8 cellular contexts compared by ENCODE assay signal in the genomic region with DNA sequence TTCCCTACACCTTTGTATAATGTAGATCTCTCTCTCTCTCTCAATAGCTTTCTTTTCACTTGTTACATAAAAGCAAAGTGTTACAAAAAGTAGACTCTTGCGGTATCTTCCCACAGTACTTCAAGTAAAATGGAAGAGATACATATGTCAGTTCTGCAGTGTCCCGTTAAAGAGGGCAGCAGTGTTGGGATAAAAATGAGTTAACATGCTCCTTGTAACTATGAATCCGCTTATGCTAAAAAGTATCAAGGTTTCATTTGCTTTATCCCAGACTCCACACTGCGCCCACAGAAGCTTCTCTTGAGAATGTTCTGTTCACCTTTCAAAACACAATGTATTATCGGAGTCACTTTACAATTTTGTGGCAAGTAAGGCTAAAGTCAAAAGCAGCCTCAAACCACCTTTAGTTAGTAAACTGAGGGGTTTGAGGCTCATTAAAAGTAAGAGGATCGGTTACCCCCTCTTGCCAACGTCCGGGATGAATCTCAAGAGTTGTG. TPM values are rescaled to one million over a fixed set of nuclear protein-coding genes. Genes with fewer than 3 reads are reported as not detected.
A peak's percentile ranks its signal among the peaks of the same experiment; 100 is the strongest.
DNase-seq lines count a peak whose midpoint lies in the region; FAIRE-seq and TF ChIP-seq lines count a peak whose summit lies in the region.

No MANE protein-coding gene starts in this region.

- intact Hi-C loops in ascending aorta (cut with DNase I) (loop anchor here (1.0 to 5.0 kb wide), 3 partner anchors 87 to 499 kb away; a partner anchor contains a TSS), kidney (cut with DNase I) (no loop called here)

- H3K4me3 Mint-ChIP-seq in activated naive CD4-positive, alpha-beta T cell treated with anti-CD3 and anti-CD28 coated beads, Interleukin-2, amount 50 U/mL, for 24 hours, result peak overlapping the region; percentile 99

- H3K4me1 ChIP-seq in ascending aorta, result peaks cover 2 to 10% of the 10 kb centered on the region in 2 donors
- H3K4me1 ChIP-seq in kidney (ENCODE audit: control insufficient read depth in 1 of 2, insufficient read depth in 1 of 2, low read depth in 1 of 2, low read length in 2 of 2), result peaks cover 9 to 21% of the 10 kb centered on the region in 2 donors

- H3K4me1 Mint-ChIP-seq in activated naive CD4-positive, alpha-beta T cell treated with anti-CD3 and anti-CD28 coated beads, Interleukin-2, amount 50 U/mL, for 24 hours, result peaks cover 39% of the 10 kb centered on the region

- H3K9me3 ChIP-seq in ascending aorta (no peaks in the 10 kb centered on the region), kidney (ENCODE audit: control insufficient read depth in 1 of 2, low read length in 2 of 2) (no peaks in the 10 kb centered on the region)

- no peaks in the 10 kb centered on the region for H3K36me3 ChIP-seq in ascending aorta
- H3K36me3 ChIP-seq in kidney (ENCODE audit: control insufficient read depth in 1 of 2, insufficient read depth in 2 of 2, low read length in 2 of 2), result no peaks in the 10 kb centered on the region

- H3K4me3 ChIP-seq in ascending aorta (peak overlapping the region; percentile 92 to 97), kidney (ENCODE audit: low read length in 2 of 2) (peak overlapping the region; percentile 78)

- no peaks in the 10 kb centered on the region for H3K9me3 Mint-ChIP-seq in activated naive CD4-positive, alpha-beta T cell treated with anti-CD3 and anti-CD28 coated beads, Interleukin-2, amount 50 U/mL, for 24 hours

- H3K9ac ChIP-seq in kidney (ENCODE audit: low read length in 2 of 2), result peak overlapping the region; percentile 74 to 93

- H3K27me3 ChIP-seq in ascending aorta, result no peaks in the 10 kb centered on the region

- FAIRE-seq in kidney (lab: Jason Lieb, UNC), result no peak

- DNase-seq in activated naive CD4-positive, alpha-beta T cell treated with anti-CD3 and anti-CD28 coated beads, Interleukin-2, amount 50 U/mL, for 16 hours, result no peak
- DNase-seq in HT-29 (ENCODE audit: low spot score), result peak; percentile 60
- no peak for DNase-seq in ascending aorta (ENCODE audit: low spot score in 2 of 2)
- no peak for DNase-seq in kidney
- no peak for DNase-seq in substantia nigra (lab: John Stamatoyannopoulos, UW)
- no peak for DNase-seq in SIG-M5 (lab: John Stamatoyannopoulos, UW)
- no peak for DNase-seq in NCI-H446 (lab: John Stamatoyannopoulos, UW)

- H3K27ac ChIP-seq in ascending aorta (peak overlapping the region; percentile 97 to 98), kidney (ENCODE audit: low read depth in 2 of 2, low read length in 2 of 2) (peak overlapping the region; percentile 90 to 93), substantia nigra (ENCODE audit: low read depth, low read length, poor library complexity, severe bottlenecking) (peak overlapping the region; percentile 86)

- H3K36me3 Mint-ChIP-seq in activated naive CD4-positive, alpha-beta T cell treated with anti-CD3 and anti-CD28 coated beads, Interleukin-2, amount 50 U/mL, for 24 hours, result peaks cover 10% of the 10 kb centered on the region

- H3K27me3 Mint-ChIP-seq in activated naive CD4-positive, alpha-beta T cell treated with anti-CD3 and anti-CD28 coated beads, Interleukin-2, amount 50 U/mL, for 24 hours, result no peaks in the 10 kb centered on the region

- TF ChIP-seq CTCF in ascending aorta (IDR thresholded peaks at IDR 0.05) (no peak), kidney (IDR thresholded peaks at IDR 0.05; ENCODE audit: borderline replicate concordance, extremely low read depth, insufficient read depth) (no peak)

- peak overlapping the region; percentile 95 for H3K27ac Mint-ChIP-seq in activated naive CD4-positive, alpha-beta T cell treated with anti-CD3 and anti-CD28 coated beads, Interleukin-2, amount 50 U/mL, for 24 hours

RNA-seq across cellular contexts. Expression of a gene that starts 0.8 kb away (rescaled TPM):
- total RNA-seq in HT-29 (2014; rRNA removed; shearing (Covaris generic)), result 19.5 and 32.2 TPM in 2 replicates
- total RNA-seq in ascending aorta, result 13.3 TPM
- total RNA-seq in kidney, result 61.4 TPM
- 7.7 TPM for polyA plus RNA-seq in kidney (ENCODE audit: insufficient read depth, low read depth, low replicate concordance)
